8 cellular contexts compared by ENCODE assay signal in genomic region chr11:19951558-19952083, GRCh38.
DNase-seq lines count a peak whose midpoint lies in the region; ATAC-seq, FAIRE-seq and TF ChIP-seq lines count a peak whose summit lies in the region.

No MANE protein-coding gene starts in this region.

- no peaks in the 10 kb centered on the region for H3K9me3 Mint-ChIP-seq in activated CD8-positive, alpha-beta memory T cell treated with anti-CD3 and anti-CD28 coated beads, Interleukin-2, amount 10 ng/mL, durations not matched to agents 7 days and 5 days (ENCODE audit: low read depth)

- no peak overlapping the region for H2AFZ ChIP-seq in HepG2 (ENCODE audit: low read length)

- BruUV-seq in HepG2 (replicated peaks; lab: Mats Ljungman, UMichigan), result no TSS peak

- H3K9me3 ChIP-seq in NT2/D1 (ENCODE audit: insufficient read depth, low read length) (no peaks in the 10 kb centered on the region), HepG2 (ENCODE audit: low read length) (no peaks in the 10 kb centered on the region), upper lobe of left lung (no peaks in the 10 kb centered on the region)

- H3K36me3 Mint-ChIP-seq in activated CD8-positive, alpha-beta memory T cell treated with anti-CD3 and anti-CD28 coated beads, Interleukin-2, amount 10 ng/mL, durations not matched to agents 7 days and 5 days, result no peaks in the 10 kb centered on the region

- H3K4me1 Mint-ChIP-seq in activated CD8-positive, alpha-beta memory T cell treated with anti-CD3 and anti-CD28 coated beads, Interleukin-2, amount 10 ng/mL, durations not matched to agents 7 days and 5 days, result peaks cover 6% of the 10 kb centered on the region

- TF ChIP-seq RAD21 in HepG2 (CRISPR knock-in tag; IDR thresholded peaks at IDR 0.05), result peak; percentile 68

- no peak overlapping the region for H3K9ac ChIP-seq in NT2/D1 (ENCODE audit: insufficient read length, low read depth)
- H3K9ac ChIP-seq in HepG2 (ENCODE audit: insufficient read depth, low read depth, low read length), result peak overlapping the region; percentile 15

- CTCF ChIA-PET in activated CD8-positive, alpha-beta memory T cell treated with anti-CD3 and anti-CD28 coated beads, Interleukin-2, amount 10 ng/mL, durations not matched to agents 7 days and 5 days (lab: Charles Lee), result interaction anchor here (0.6 to 2.4 kb wide), 9 partner anchors 10 to 178 kb away, joined by 3 to 11 read pairs (median 3); no protein-coding TSS in a partner anchor
- CTCF ChIA-PET in HepG2 (lab: Yijun Ruan, JAX; ENCODE audit: low intra/inter-chr PET ratio, low total read pairs), result interaction anchor here (0.8 to 3.7 kb wide), 5 partner anchors 46 to 181 kb away, joined by 3 to 30 read pairs (median 6); no protein-coding TSS in a partner anchor

- H3K4me3 ChIP-seq in NT2/D1 (ENCODE audit: insufficient read length, low read depth) (no peak overlapping the region), HepG2 (replicated peaks in 1 of 3; ENCODE audit: insufficient read depth in 1 of 3, low read depth in 2 of 3, low read length in 3 of 3) (peak overlapping the region; percentile 20 to 47 (median 36); a peak in 2 of 6 replicates), upper lobe of left lung (no peak overlapping the region)

- peak; percentile 61 for ATAC-seq in activated CD8-positive, alpha-beta memory T cell treated with anti-CD3 and anti-CD28 coated beads, Interleukin-2, amount 10 ng/mL, durations not matched to agents 7 days and 5 days
- peak; percentile 88 for ATAC-seq in GM21447 (IDR thresholded peaks at IDR 0.05; ENCODE audit: unreplicated experiment)
- peak; percentile 81 for ATAC-seq in HG03575 (IDR thresholded peaks at IDR 0.05; ENCODE audit: extremely low read depth, insufficient number of reproducible peaks, low FRiP score, unreplicated experiment)
- ATAC-seq in HepG2, result peak; percentile 23
- ATAC-seq in upper lobe of left lung (ENCODE audit: low FRiP score in 2 of 2), result peak in 1 of 2 donors; percentile 76

- H4K20me1 ChIP-seq in HepG2 (ENCODE audit: insufficient read depth, low read length), result no peaks in the 10 kb centered on the region

- H3K27ac Mint-ChIP-seq in activated CD8-positive, alpha-beta memory T cell treated with anti-CD3 and anti-CD28 coated beads, Interleukin-2, amount 10 ng/mL, durations not matched to agents 7 days and 5 days, result no peak overlapping the region

- no peaks in the 10 kb centered on the region for H3K79me2 ChIP-seq in HepG2 (ENCODE audit: insufficient read depth, low read length)

- intact Hi-C loops in HepG2 (cut with micrococcal nuclease; ENCODE audit: unreplicated experiment), result loop anchor here (1.0 kb wide), 6 partner anchors 23 to 181 kb away; no protein-coding TSS in a partner anchor

- H3K4me1 ChIP-seq in NT2/D1 (ENCODE audit: insufficient read depth, insufficient read length) (no peaks in the 10 kb centered on the region), HepG2 (ENCODE audit: insufficient read depth, low read length) (peaks cover 60% of the 10 kb centered on the region), upper lobe of left lung (peaks cover 8 to 15% (median 11%) of the 10 kb centered on the region in 4 donors)

- TF ChIP-seq POLR2A in HepG2 (IDR thresholded peaks at IDR 0.05; ENCODE audit: insufficient read depth in 1 of 2, low read depth in 2 of 2, low read length in 2 of 2) (no peak), upper lobe of left lung (IDR thresholded peaks at IDR 0.05) (no peak)

- WGBS in HepG2 (ENCODE audit: low lambda C conversion rate), result 1% methylated on average over 5 of the region's 5 CpGs
- 5% methylated on average over 5 of the region's 5 CpGs for WGBS in upper lobe of left lung, 2 donors

- H3K4me3 Mint-ChIP-seq in activated CD8-positive, alpha-beta memory T cell treated with anti-CD3 and anti-CD28 coated beads, Interleukin-2, amount 10 ng/mL, durations not matched to agents 7 days and 5 days, result peak overlapping the region; percentile 30

- in situ Hi-C loops in HepG2 (cut with HindIII; ENCODE audit: extremely low pct_ligation_motif_present, low pct_unique_long_range_greater_than_20kb), result loop anchor here (5.0 kb wide), 1 partner anchor 76 kb away; no protein-coding TSS in a partner anchor

- DNase-seq in activated CD8-positive, alpha-beta memory T cell treated with anti-CD3 and anti-CD28 coated beads, Interleukin-2, amount 10 ng/mL, durations not matched to agents 7 days and 5 days, result no peak
- no peak for DNase-seq in activated CD8-positive, alpha-beta memory T cell treated with anti-CD3 and anti-CD28 coated beads for 24 hours
- DNase-seq in NT2/D1 (ENCODE audit: low read depth, low spot score) (peak; percentile 33), HepG2 (ENCODE audit: low spot score) (peak; percentile 70), upper lobe of left lung (no peak)
- peak; percentile 9 for DNase-seq in central memory CD4-positive, alpha-beta T cell

- H3K27me3 ChIP-seq in NT2/D1 (ENCODE audit: insufficient read depth, insufficient read length) (no peaks in the 10 kb centered on the region), HepG2 (ENCODE audit: control insufficient read depth in 1 of 2, insufficient read depth in 2 of 2, low read length in 2 of 2) (no peaks in the 10 kb centered on the region), upper lobe of left lung (no peaks in the 10 kb centered on the region)

- POLR2A ChIA-PET in HepG2 (lab: Yijun Ruan, JAX), result interaction anchor here (0.8 to 3.9 kb wide), 8 partner anchors 25 to 84 kb away, joined by 3 to 35 read pairs (median 8); no protein-coding TSS in a partner anchor

- H3K27ac ChIP-seq in HepG2 (ENCODE audit: extremely low read length, insufficient read depth, low read length) (peak overlapping the region; percentile 47), upper lobe of left lung (peak overlapping the region in 1 of 4 donors; percentile 3)

- peak overlapping the region; percentile 83 for H3K4me2 ChIP-seq in HepG2 (ENCODE audit: low read depth, low read length)

- H3K27me3 Mint-ChIP-seq in activated CD8-positive, alpha-beta memory T cell treated with anti-CD3 and anti-CD28 coated beads, Interleukin-2, amount 10 ng/mL, durations not matched to agents 7 days and 5 days, result peaks cover 25% of the 10 kb centered on the region

- TF ChIP-seq CTCF in HepG2 (CRISPR knock-in tag; IDR thresholded peaks at IDR 0.05) (peak; percentile 82), upper lobe of left lung (IDR thresholded peaks at IDR 0.05) (peak; percentile 43 to 80 (median 62))

- peaks cover 14% of the 10 kb centered on the region for H3K36me3 ChIP-seq in NT2/D1 (ENCODE audit: insufficient read depth, insufficient read length, low read length)
- no peaks in the 10 kb centered on the region for H3K36me3 ChIP-seq in HepG2 (replicated peaks in 1 of 2; ENCODE audit: control insufficient read depth in 1 of 2, insufficient read depth in 2 of 2, low read length in 2 of 2)
- H3K36me3 ChIP-seq in upper lobe of left lung, result peaks cover 0 to 17% (median 8%) of the 10 kb centered on the region in 4 donors

- TF ChIP-seq EP300 in HepG2 (IDR thresholded peaks at IDR 0.05; ENCODE audit: low read depth in 2 of 2, low read length in 2 of 2) (no peak), HepG2 (CRISPR knock-in tag; IDR thresholded peaks at IDR 0.05; ENCODE audit: borderline replicate concordance) (no peak), upper lobe of left lung (IDR thresholded peaks at IDR 0.05) (no peak)

- peak; percentile 88 for FAIRE-seq in HepG2 (lab: Jason Lieb, UNC)

TF ChIP-seq in HepG2, 621 proteins besides CTCF, POLR2A, EP300 and RAD21 (continues in another document):
- 0 out of 2 replicates have a peak, but pooled peaks have one; percentile 11 for TF ChIP-seq DRAP1 (CRISPR knock-in tag; IDR thresholded peaks at IDR 0.05)
- peak; percentile 6; the same call in 1 of the 2 replicates for TF ChIP-seq RXRB (CRISPR knock-in tag; IDR thresholded peaks at IDR 0.05; ENCODE audit: borderline replicate concordance)
- no peak for TF ChIP-seq FOXA1 (IDR thresholded peaks at IDR 0.05)
- TF ChIP-seq FOXA1 (CRISPR knock-in tag; IDR thresholded peaks at IDR 0.05), result 0 out of 2 replicates have a peak, but pooled peaks have one; percentile 42
- TF ChIP-seq SAP130 (CRISPR knock-in tag; IDR thresholded peaks at IDR 0.05; ENCODE audit: low read depth), result peak; percentile 49; the same call in 1 of the 2 replicates
- TF ChIP-seq ARID3A (IDR thresholded peaks at IDR 0.05; ENCODE audit: low read depth, low read length), result peak; percentile 51; the same call in 1 of the 2 replicates
- no peak for TF ChIP-seq SP4 (CRISPR knock-in tag; IDR thresholded peaks at IDR 0.05)
- TF ChIP-seq JUNB (CRISPR knock-in tag; IDR thresholded peaks at IDR 0.05; ENCODE audit: borderline replicate concordance), result no peak
- no peak for TF ChIP-seq POGZ (CRISPR knock-in tag; IDR thresholded peaks at IDR 0.05)
- no peak for TF ChIP-seq KLF16 (CRISPR knock-in tag; IDR thresholded peaks at IDR 0.05)
- no peak for TF ChIP-seq HOMEZ (CRISPR knock-in tag; IDR thresholded peaks at IDR 0.05; ENCODE audit: low read depth)

Comparison
In these comparisons a context has a peak if more than half of its experiments do, and no peak if none do; other contexts are left out.
1. DNase-seq: peak in NT2/D1 (single experiment), central memory CD4-positive, alpha-beta T cell (single experiment) and HepG2 (single experiment); none in activated CD8-positive, alpha-beta memory T cell treated with anti-CD3 and anti-CD28 coated beads, Interleukin-2, amount 10 ng/mL, durations not matched to agents 7 days and 5 days (single experiment), activated CD8-positive, alpha-beta memory T cell treated with anti-CD3 and anti-CD28 coated beads for 24 hours (single experiment) and upper lobe of left lung (0 of 2).
2. H3K4me3 ChIP-seq: peak in HepG2 (3 of 3); none in NT2/D1 (single experiment) and upper lobe of left lung (0 of 4).